In genomic region chr7:102836977-102837376, GRCh38 we compare ENCODE assay signal across 25 cellular contexts.
DNase-seq lines count a peak whose midpoint lies in the region; ATAC-seq and TF ChIP-seq lines count a peak whose summit lies in the region.
"Had no signal": no experiment of that assay in that cellular context is flagged by ENCODE, and none has a peak within 500 bp of the region (broad histone marks: within the 10 kb centered on the region; RNA-seq: fewer than 3 reads in every experiment).

No MANE protein-coding gene starts in this region.

- peaks cover 37% of the 10 kb centered on the region for H3F3A ChIP-seq in SK-N-SH (replicated peaks; ENCODE audit: insufficient read depth)
- peaks cover 32% of the 10 kb centered on the region for H3F3A ChIP-seq in smooth muscle cell (ENCODE audit: low read depth)

- 65% methylated on average over 1 of the region's 1 CpG for WGBS in SK-N-SH (ENCODE audit: low lambda C conversion rate)
- WGBS in smooth muscle cell (ENCODE audit: low lambda C conversion rate) = 100% methylated on average over 1 of the region's 1 CpG

- peaks cover 59% of the 10 kb centered on the region for H3K4me1 Mint-ChIP-seq in HFFc6 (ENCODE audit: low read depth)
- peaks cover 42% of the 10 kb centered on the region for H3K4me1 Mint-ChIP-seq in mesothelial cell of epicardium
- H3K4me1 Mint-ChIP-seq: naive B cell; stimulated activated memory B cell treated with anti-CD40 and anti-IgM and Interleukin-4, amounts not matched to agents 10 μg/mL and 1 μg/mL and 100 μg/mL, for 72 hours; T-helper 17 cell had no signal

- no peak for TF ChIP-seq RAD21 in SK-N-SH (IDR thresholded peaks at IDR 0.05; ENCODE audit: low read length)

- ATAC-seq in HG02938 (IDR thresholded peaks at IDR 0.05; ENCODE audit: unreplicated experiment) = no peak
- ATAC-seq: activated T-helper 17 cell treated with anti-CD3 and anti-CD28 coated beads, Interleukin-2, amount 50 U/mL, for 72 hours; left lobe of liver; stimulated activated memory B cell treated with anti-CD40 and anti-IgM and Interleukin-4, amounts not matched to agents 10 μg/mL and 1 μg/mL and 100 μg/mL, for 72 hours; T-helper 17 cell; upper lobe of right lung had no signal

- H3K27me3 ChIP-seq in SK-N-SH (ENCODE audit: insufficient read depth) (no peaks in the 10 kb centered on the region), smooth muscle cell (ENCODE audit: low read depth) (no peaks in the 10 kb centered on the region)
- H3K27me3 ChIP-seq: gastroesophageal sphincter, upper lobe of right lung had no signal

- POLR2A ChIA-PET in SK-N-SH (lab: Yijun Ruan, JAX) = no interaction called here

- H3K4me3 ChIP-seq in SK-N-SH (ENCODE audit: low read depth in 2 of 2, low read length in 1 of 2) (no peak overlapping the region), smooth muscle cell (no peak overlapping the region)
- H3K4me3 ChIP-seq: gastroesophageal sphincter, upper lobe of right lung had no signal

- H3K36me3 Mint-ChIP-seq in HFFc6 (ENCODE audit: low read depth) = peaks cover 12% of the 10 kb centered on the region; the same call in 1 of the 2 replicates
- peaks cover 1% of the 10 kb centered on the region for H3K36me3 Mint-ChIP-seq in mesothelial cell of epicardium

- no peaks in the 10 kb centered on the region for H3K79me2 ChIP-seq in SK-N-SH (ENCODE audit: insufficient read depth)
- no peaks in the 10 kb centered on the region for H3K79me2 ChIP-seq in smooth muscle cell (ENCODE audit: low read depth)

- H3K36me3 ChIP-seq in SK-N-SH (replicated peaks in 1 of 2; ENCODE audit: control insufficient read depth in 1 of 2, insufficient read depth in 2 of 2, low read length in 1 of 2) = no peaks in the 10 kb centered on the region
- no peaks in the 10 kb centered on the region for H3K36me3 ChIP-seq in smooth muscle cell (ENCODE audit: low read depth)
- H3K36me3 ChIP-seq: gastroesophageal sphincter, upper lobe of right lung had no signal

- H2AFZ ChIP-seq in SK-N-SH (ENCODE audit: low read depth) (no peak overlapping the region), smooth muscle cell (ENCODE audit: low read depth) (no peak overlapping the region)

- H3K4me2 ChIP-seq in SK-N-SH = peak overlapping the region; percentile 35
- peak overlapping the region; percentile 52 for H3K4me2 ChIP-seq in smooth muscle cell

- peak overlapping the region; percentile 77 for H3K27ac Mint-ChIP-seq in HFFc6
- H3K27ac Mint-ChIP-seq in mesothelial cell of epicardium = peak overlapping the region; percentile 90
- H3K27ac Mint-ChIP-seq: activated CD4-positive, alpha-beta memory T cell treated with anti-CD3 and anti-CD28 coated beads, Interleukin-2, amount 10 ng/mL, durations not matched to agents 7 days and 5 days; naive B cell; stimulated activated memory B cell treated with anti-CD40 and anti-IgM and Interleukin-4, amounts not matched to agents 10 μg/mL and 1 μg/mL and 100 μg/mL, for 72 hours; T-helper 17 cell had no signal

- H3K9me2 ChIP-seq in SK-N-SH = no peaks in the 10 kb centered on the region

- no peaks in the 10 kb centered on the region for H4K20me1 ChIP-seq in SK-N-SH (ENCODE audit: insufficient read depth)
- H4K20me1 ChIP-seq in smooth muscle cell (ENCODE audit: low read depth) = no peaks in the 10 kb centered on the region

- CTCF ChIA-PET in SK-N-SH (lab: Yijun Ruan, JAX) = interaction anchor here (0.9 kb wide), 1 partner anchor 225 kb away, joined by 3 read pairs; no protein-coding TSS in a partner anchor

- no peak for DNase-seq in HFFc6
- DNase-seq in SK-N-SH = no peak
- DNase-seq in mesothelial cell of epicardium (ENCODE audit: low spot score in 2 of 2, unreplicated experiment in 2 of 2) = no peak
- no peak for DNase-seq in smooth muscle cell (lab: John Stamatoyannopoulos, UW; ENCODE audit: unreplicated experiment)
- no peak for DNase-seq in hippocampal formation (lab: John Stamatoyannopoulos, UW)
- DNase-seq in ACHN = no peak
- DNase-seq in NCI-H2196 (lab: John Stamatoyannopoulos, UW; ENCODE audit: unreplicated experiment) = no peak
- DNase-seq: activated CD4-positive, alpha-beta memory T cell treated with anti-CD3 and anti-CD28 coated beads, Interleukin-2, amount 10 ng/mL, durations not matched to agents 7 days and 5 days; activated CD4-positive, CD25-positive, alpha-beta regulatory T cell treated with anti-CD3 and anti-CD28 coated beads, Interleukin-2, amount 50 U/mL, for 72 hours; activated CD8-positive, alpha-beta memory T cell treated with anti-CD3 and anti-CD28 coated beads, Interleukin-2, amount 50 U/mL, for 48 hours; activated naive CD4-positive, alpha-beta T cell treated with anti-CD3 and anti-CD28 coated beads, Interleukin-2, amount 50 U/mL, for 16 hours; central memory CD4-positive, alpha-beta T cell; DND-41; naive B cell; NCI-H2029; NCI-H69; stimulated activated CD4-positive, alpha-beta T cell treated with anti-CD3 and anti-CD28 coated beads, Interleukin-4, amount 100 ng/mL, for 4 hours; substantia nigra; T-helper 17 cell; upper lobe of right lung had no signal

- H3K9me3 Mint-ChIP-seq in HFFc6 (no peaks in the 10 kb centered on the region), mesothelial cell of epicardium (peaks cover 1% of the 10 kb centered on the region)
- H3K9me3 Mint-ChIP-seq: activated CD4-positive, alpha-beta memory T cell treated with anti-CD3 and anti-CD28 coated beads, Interleukin-2, amount 10 ng/mL, durations not matched to agents 7 days and 5 days; activated T-helper 17 cell treated with anti-CD3 and anti-CD28 coated beads, Interleukin-2, amount 50 U/mL, for 72 hours; naive B cell; stimulated activated memory B cell treated with anti-CD40 and anti-IgM and Interleukin-4, amounts not matched to agents 10 μg/mL and 1 μg/mL and 100 μg/mL, for 72 hours had no signal

- H3K4me3 Mint-ChIP-seq in HFFc6 (peak overlapping the region; percentile 50), mesothelial cell of epicardium (no peak overlapping the region)
- H3K4me3 Mint-ChIP-seq: activated CD4-positive, alpha-beta memory T cell treated with anti-CD3 and anti-CD28 coated beads, Interleukin-2, amount 10 ng/mL, durations not matched to agents 7 days and 5 days; activated T-helper 17 cell treated with anti-CD3 and anti-CD28 coated beads, Interleukin-2, amount 50 U/mL, for 72 hours; naive B cell; stimulated activated memory B cell treated with anti-CD40 and anti-IgM and Interleukin-4, amounts not matched to agents 10 μg/mL and 1 μg/mL and 100 μg/mL, for 72 hours; T-helper 17 cell had no signal

- H3K9me3 ChIP-seq in SK-N-SH = no peaks in the 10 kb centered on the region
- no peaks in the 10 kb centered on the region for H3K9me3 ChIP-seq in smooth muscle cell (replicated peaks; ENCODE audit: low read depth)
- H3K9me3 ChIP-seq: gastroesophageal sphincter, upper lobe of right lung had no signal

- TF ChIP-seq CTCF in HFFc6 (IDR thresholded peaks at IDR 0.05) (no peak), SK-N-SH (IDR thresholded peaks at IDR 0.05) (no peak), mesothelial cell of epicardium (IDR thresholded peaks at IDR 0.05; ENCODE audit: unreplicated experiment) (no peak), smooth muscle cell (IDR thresholded peaks at IDR 0.05; ENCODE audit: borderline replicate concordance, insufficient read depth, poor library complexity, severe bottlenecking) (no peak)

- H3K4me1 ChIP-seq in SK-N-SH (ENCODE audit: control insufficient read depth in 1 of 2, insufficient read depth in 2 of 2, low read depth in 1 of 2, low read length in 1 of 2) (peaks cover 8 to 35% of the 10 kb centered on the region in 2 experiments), smooth muscle cell (ENCODE audit: low read depth) (peaks cover 12% of the 10 kb centered on the region)
- H3K4me1 ChIP-seq: gastroesophageal sphincter, upper lobe of right lung had no signal

- H3K27me3 Mint-ChIP-seq in HFFc6 (ENCODE audit: insufficient read depth) = no peaks in the 10 kb centered on the region
- H3K27me3 Mint-ChIP-seq in mesothelial cell of epicardium (ENCODE audit: low read depth) = no peaks in the 10 kb centered on the region
- H3K27me3 Mint-ChIP-seq: activated CD4-positive, alpha-beta memory T cell treated with anti-CD3 and anti-CD28 coated beads, Interleukin-2, amount 10 ng/mL, durations not matched to agents 7 days and 5 days; activated T-helper 17 cell treated with anti-CD3 and anti-CD28 coated beads, Interleukin-2, amount 50 U/mL, for 72 hours; naive B cell; stimulated activated memory B cell treated with anti-CD40 and anti-IgM and Interleukin-4, amounts not matched to agents 10 μg/mL and 1 μg/mL and 100 μg/mL, for 72 hours; T-helper 17 cell had no signal

- peak overlapping the region; percentile 77 to 96; a peak in 3 of 4 replicates for H3K27ac ChIP-seq in SK-N-SH (ENCODE audit: low read depth in 2 of 2, low read length in 1 of 2)
- peak overlapping the region; percentile 99 for H3K27ac ChIP-seq in smooth muscle cell (ENCODE audit: low read depth)
- H3K27ac ChIP-seq: gastroesophageal sphincter, upper lobe of right lung had no signal

- TF ChIP-seq EP300 in SK-N-SH (IDR thresholded peaks at IDR 0.05; ENCODE audit: borderline replicate concordance in 1 of 2, low read depth in 1 of 2, low read length in 1 of 2) = no peak

- H3K9ac ChIP-seq in SK-N-SH (no peak overlapping the region), smooth muscle cell (ENCODE audit: low read depth) (peak overlapping the region; percentile 64)

- in situ Hi-C loops in ACHN (cut with HindIII; ENCODE audit: low pct_ligation_motif_present, low pct_unique_long_range_greater_than_20kb, low sequenced_read_pairs) = no loop called here

TF ChIP-seq in SK-N-SH, 30 proteins besides CTCF, POLR2A, EP300 and RAD21:
- TF ChIP-seq USF2 (IDR thresholded peaks at IDR 0.05; ENCODE audit: borderline replicate concordance, low read depth, low read length) = no peak
- TF ChIP-seq SMC3 (IDR thresholded peaks at IDR 0.05; ENCODE audit: low read depth, low read length) = no peak
- no peak for TF ChIP-seq YY1 (IDR thresholded peaks at IDR 0.05; ENCODE audit: low read depth)
- TF ChIP-seq GATA2 (CRISPR knock-in tag; IDR thresholded peaks at IDR 0.05) = no peak
